ENCODE assay signal across 26 cellular contexts in genomic region chr14:57274551-57274950, GRCh38.
"Had no signal": no experiment of that assay in that cellular context is flagged by ENCODE, and none has a peak within 500 bp of the region (broad histone marks: within the 10 kb centered on the region; RNA-seq: fewer than 3 reads in every experiment).

No MANE protein-coding gene starts in this region.

- H3K27ac Mint-ChIP-seq: immature natural killer cell; naive thymus-derived CD8-positive, alpha-beta T cell; nephron progenitor cell; stimulated activated effector memory CD8-positive, alpha-beta T cell treated with anti-CD3 and anti-CD28 coated beads, Interleukin-12 subunit alpha, Interleukin-12 subunit beta, amount 100 ng/mL, for 72 hours; type B pancreatic cell had no signal

- H3K9me3 Mint-ChIP-seq: immature natural killer cell; naive thymus-derived CD8-positive, alpha-beta T cell; nephron progenitor cell; stimulated activated effector memory CD8-positive, alpha-beta T cell treated with anti-CD3 and anti-CD28 coated beads, Interleukin-12 subunit alpha, Interleukin-12 subunit beta, amount 100 ng/mL, for 72 hours; type B pancreatic cell had no signal

- H3K4me3 ChIP-seq: dorsolateral prefrontal cortex, lower lobe of right lung, ovary, psoas muscle, sigmoid colon, testis, tibial artery had no signal

- H3K36me3 ChIP-seq: ovary had no signal

- H3K27ac ChIP-seq: dorsolateral prefrontal cortex, epithelial cell of prostate, foreskin keratinocyte, lower lobe of right lung, ovary, psoas muscle, sigmoid colon, testis, tibial artery had no signal

- H3K27me3 Mint-ChIP-seq: naive thymus-derived CD8-positive, alpha-beta T cell; type B pancreatic cell had no signal

- H3K4me3 Mint-ChIP-seq: immature natural killer cell; naive thymus-derived CD8-positive, alpha-beta T cell; nephron progenitor cell; stimulated activated effector memory CD8-positive, alpha-beta T cell treated with anti-CD3 and anti-CD28 coated beads, Interleukin-12 subunit alpha, Interleukin-12 subunit beta, amount 100 ng/mL, for 72 hours; type B pancreatic cell had no signal

- H3K9me3 ChIP-seq: lower lobe of right lung, ovary, psoas muscle, sigmoid colon, testis, tibial artery had no signal

- H3K27me3 ChIP-seq: dorsolateral prefrontal cortex, foreskin keratinocyte, ovary, sigmoid colon, testis, tibial artery had no signal

- DNase-seq: dorsolateral prefrontal cortex; effector CD4-positive, alpha-beta T cell; foreskin keratinocyte; hypothalamus; immature natural killer cell; left ventricle myocardium superior; lower lobe of right lung; naive thymus-derived CD8-positive, alpha-beta T cell; nephron progenitor cell; occipital lobe; ovary; posterior cingulate gyrus; psoas muscle; right cardiac atrium; sigmoid colon; stimulated activated CD4-positive, alpha-beta T cell treated with anti-CD3 and anti-CD28 coated beads, Interleukin-2, amount 100 ng/mL, for 24 hours; stimulated activated CD4-positive, alpha-beta T cell treated with anti-CD3 and anti-CD28 coated beads, Interleukin-4, amount 100 ng/mL, for 24 hours; stimulated activated naive CD8-positive, alpha-beta T cell treated with anti-CD3 and anti-CD28 coated beads, Interleukin-15, Interleukin-2, amounts not matched to agents 100 U/mL and 50 U/mL, for 24 hours; substantia nigra; testis; tibial artery had no signal

- FAIRE-seq: colon, keratinocyte had no signal
